In the genomic region with DNA sequence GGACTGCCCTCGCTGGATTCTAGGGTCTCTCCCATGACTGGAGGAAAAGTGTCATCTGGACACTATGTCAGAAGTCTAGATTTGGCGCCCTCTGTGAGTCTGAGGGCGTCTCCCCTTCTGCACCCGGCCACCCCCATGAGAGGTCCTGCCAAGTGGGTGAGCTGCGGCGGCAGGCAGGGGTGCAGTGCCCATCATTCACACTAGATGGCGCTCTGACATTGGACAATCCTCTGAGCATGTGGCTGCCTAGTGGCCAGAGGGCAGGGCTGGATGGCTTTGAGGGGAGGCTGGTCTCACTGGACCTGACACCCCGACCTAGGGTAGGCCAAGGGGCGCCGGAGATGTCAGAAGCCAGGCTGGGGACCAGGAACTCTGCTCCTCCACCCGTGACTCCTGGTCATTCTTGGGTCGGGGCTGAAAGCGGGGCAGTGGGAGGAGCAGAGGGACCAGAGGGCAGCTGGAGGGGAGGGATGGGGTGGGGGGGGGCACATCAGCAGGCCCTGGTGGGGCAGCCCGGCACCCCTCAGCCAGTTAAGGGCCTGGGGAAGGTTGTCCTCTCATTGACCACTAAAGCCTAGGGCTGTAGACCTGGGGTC, we compare ENCODE assay signal across 9 cellular contexts. TPM values are rescaled to one million over a fixed set of nuclear protein-coding genes. Genes with fewer than 3 reads are reported as not detected.
DNase-seq lines count a peak whose midpoint lies in the region; ATAC-seq, FAIRE-seq and TF ChIP-seq lines count a peak whose summit lies in the region.
"Had no signal": no experiment of that assay in that cellular context is flagged by ENCODE, and none has a peak within 500 bp of the region (broad histone marks: within the 10 kb centered on the region; RNA-seq: fewer than 3 reads in every experiment).

No MANE protein-coding gene starts in this region.

- ATAC-seq in pancreas (peak; percentile 77 to 97 (median 87)), GM21367 (IDR thresholded peaks at IDR 0.05; ENCODE audit: unreplicated experiment) (no peak)

- no peak overlapping the region for H3K27ac ChIP-seq in pancreas
- H3K27ac ChIP-seq in tibial nerve, result no peak overlapping the region

- no peak for FAIRE-seq in pancreas (lab: Jason Lieb, UNC)
- FAIRE-seq: colon had no signal

- TF ChIP-seq CTCF in pancreas (IDR thresholded peaks at IDR 0.05) (peak; percentile 98 to 99 (median 98)), tibial nerve (IDR thresholded peaks at IDR 0.05) (peak; percentile 93 to 100 (median 95))

- no peaks in the 10 kb centered on the region for H3K36me3 ChIP-seq in pancreas
- no peaks in the 10 kb centered on the region for H3K36me3 ChIP-seq in tibial nerve

- DNase-seq in ELF-1 (ENCODE audit: low read depth, low spot score), result peak; percentile 90
- DNase-seq in M059J (ENCODE audit: low read depth), result peak; percentile 54
- peak; percentile 29 for DNase-seq in SHP77 treated with DMSO at 0.1 percent for 48 hours (lab: John Stamatoyannopoulos, UW)
- DNase-seq in activated effector memory CD4-positive, alpha-beta T cell treated with Interleukin-2 at 50 U/mL for 16 hours, result peak; percentile 64
- DNase-seq in germinal center (ENCODE audit: low spot score), result peak; percentile 77
- DNase-seq in pancreas, result peak; percentile 49 to 95 (median 82)
- DNase-seq in tibial nerve (ENCODE audit: low spot score in 2 of 2), result peak; percentile 66 to 77

- H3K4me3 ChIP-seq in pancreas (no peak overlapping the region), tibial nerve (no peak overlapping the region)

- no peaks in the 10 kb centered on the region for H3K4me1 ChIP-seq in pancreas
- peaks cover 0 to 12% (median 0%) of the 10 kb centered on the region in 4 donors for H3K4me1 ChIP-seq in tibial nerve

- WGBS in pancreas, 2 donors, result 14 to 15% methylated on average over 14 of the region's 14 CpGs
- WGBS in tibial nerve, 2 donors, result 17 to 23% methylated on average over 9 to 11 of the region's 14 CpGs

- intact Hi-C loops in pancreas (cut with DNase I), result loop anchor here in 1 of 3 donors (5.0 kb wide), 1 partner anchor 418 kb away; no protein-coding TSS in a partner anchor

- no peak for TF ChIP-seq EP300 in tibial nerve (IDR thresholded peaks at IDR 0.05)

- H3K9me3 ChIP-seq in pancreas (no peaks in the 10 kb centered on the region), tibial nerve (no peaks in the 10 kb centered on the region)

- TF ChIP-seq POLR2A in tibial nerve (IDR thresholded peaks at IDR 0.05), result no peak

- no peaks in the 10 kb centered on the region for H3K27me3 ChIP-seq in pancreas
- H3K27me3 ChIP-seq in tibial nerve, result peaks cover 0 to 27% of the 10 kb centered on the region in 2 donors

RNA-seq across cellular contexts. Expression of a gene that starts 28.0 kb away (rescaled TPM):
- 5.5 and 8.0 TPM in 2 replicates for total RNA-seq in M059J (2014; rRNA removed; shearing (Covaris generic))
- total RNA-seq in pancreas (1 to 10 TPM; 2.5 to 5.0 (median 4.4) TPM), tibial nerve (10 to 100 TPM in 3 of 4 donors, 1 to 10 TPM in 1; 9.8 to 14.2 (median 11.5) TPM)
- 1 to 10 TPM; 5.0 to 7.5 TPM for polyA plus RNA-seq in pancreas

RNA-seq across cellular contexts. Expression of a gene that starts 37.7 kb away (rescaled TPM):
- total RNA-seq in M059J (2014; rRNA removed; shearing (Covaris generic)), result 15.4 and 20.2 TPM in 2 replicates
- 1 to 10 TPM; 6.5 to 9.1 (median 7.6) TPM for total RNA-seq in pancreas
- 10 to 100 TPM; 14.7 to 15.4 TPM for polyA plus RNA-seq in pancreas
- 10 to 100 TPM in 1 of 4 donors, 1 to 10 TPM in 2, under 1 TPM in 1; 0.78 to 14.7 (median 6.9) TPM for total RNA-seq in tibial nerve

Comparison
In these comparisons a context has a peak if more than half of its experiments do, and no peak if none do; other contexts are left out.
1. DNase-seq: peak in every context shown above with its lines; median percentile 90 in ELF-1; 82 in pancreas; 77 in germinal center; 72 in tibial nerve; 64 in activated effector memory CD4-positive, alpha-beta T cell treated with Interleukin-2 at 50 U/mL for 16 hours; 54 in M059J; 29 in SHP77 treated with DMSO at 0.1 percent for 48 hours.